Comparison of ENCODE assay signal across 16 cellular contexts in the genomic region with DNA sequence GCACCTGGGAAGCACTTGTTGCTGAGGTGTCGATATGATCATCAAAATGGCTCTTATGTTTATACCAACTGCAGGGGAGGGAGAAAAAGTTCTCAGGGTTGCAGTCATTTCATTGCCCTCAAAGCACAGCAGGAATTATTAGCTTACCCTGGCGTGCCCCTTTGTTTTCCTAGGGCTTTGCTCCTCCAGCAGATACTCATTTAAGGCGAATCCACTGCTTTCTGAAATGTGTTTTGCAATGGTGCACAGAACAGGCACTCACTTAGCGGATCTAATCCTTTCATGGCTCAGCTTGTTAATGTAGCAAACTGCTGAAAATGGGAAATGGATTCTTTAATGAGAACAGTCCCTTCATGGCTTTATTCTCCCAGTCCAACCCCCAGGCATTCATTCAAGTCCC.
DNase-seq lines count a peak whose midpoint lies in the region; TF ChIP-seq lines count a peak whose summit lies in the region.
"Had no signal": no experiment of that assay in that cellular context is flagged by ENCODE, and none has a peak within 500 bp of the region (broad histone marks: within the 10 kb centered on the region; RNA-seq: fewer than 3 reads in every experiment).

No MANE protein-coding gene starts in this region.

- 64 to 75% methylated on average over 4 of the region's 4 CpGs for WGBS in thyroid gland, 2 donors

- H3K9ac ChIP-seq in Karpas-422 (ENCODE audit: low read length): no peak overlapping the region
- no peak overlapping the region for H3K9ac ChIP-seq in iPS-20b (ENCODE audit: low read depth, low read length)
- H3K9ac ChIP-seq: SK-N-SH had no signal

- H3K9me2 ChIP-seq in Karpas-422 (replicated peaks; ENCODE audit: insufficient read depth, low read length): no peaks in the 10 kb centered on the region
- H3K9me2 ChIP-seq: SK-N-SH had no signal

- TF ChIP-seq CTCF in thyroid gland (IDR thresholded peaks at IDR 0.05): no peak

- H3K4me2 ChIP-seq in Karpas-422 (ENCODE audit: low read depth, low read length, poor library complexity, severe bottlenecking): no peak overlapping the region
- H3K4me2 ChIP-seq: SK-N-SH had no signal

- DNase-seq in NCI-H2107 (lab: John Stamatoyannopoulos, UW): peak; percentile 48
- DNase-seq in NCI-H2107 treated with DMSO at 0.1 percent for 48 hours (lab: John Stamatoyannopoulos, UW; ENCODE audit: unreplicated experiment): no peak
- DNase-seq in Karpas-422: no peak
- peak; percentile 60 for DNase-seq in NCI-H345 treated with DMSO at 0.1 percent for 48 hours (lab: John Stamatoyannopoulos, UW; ENCODE audit: unreplicated experiment)
- no peak for DNase-seq in SKM-1 (lab: John Stamatoyannopoulos, UW; ENCODE audit: unreplicated experiment)
- no peak for DNase-seq in NCI-H524 treated with DMSO at 0.1 percent for 48 hours (lab: John Stamatoyannopoulos, UW)
- no peak for DNase-seq in thyroid gland
- DNase-seq: DMS53, KBM-7, NCI-H1048, NCI-H2029, NCI-H524, SK-N-SH had no signal

- no peaks in the 10 kb centered on the region for H4K20me1 ChIP-seq in Karpas-422 (ENCODE audit: insufficient read depth, low read depth, low read length)

- intact Hi-C loops in thyroid gland (cut with DNase I): no loop called here

- H3K4me3 ChIP-seq in Karpas-422 (ENCODE audit: low read length): no peak overlapping the region
- H3K4me3 ChIP-seq in iPS-20b (ENCODE audit: low read length): peak overlapping the region; percentile 45; the same call in 1 of the 2 replicates
- no peak overlapping the region for H3K4me3 ChIP-seq in thyroid gland (replicated peaks in 1 of 3)
- H3K4me3 ChIP-seq: GM12878 had no signal

- H3K36me3 ChIP-seq in Karpas-422 (ENCODE audit: insufficient read depth, low read length) (no peaks in the 10 kb centered on the region), iPS-20b (ENCODE audit: insufficient read depth, low read depth, low read length) (no peaks in the 10 kb centered on the region), thyroid gland (no peaks in the 10 kb centered on the region)

- no peaks in the 10 kb centered on the region for H3K79me2 ChIP-seq in Karpas-422 (ENCODE audit: low read length)

- H3K9me3 ChIP-seq in Karpas-422 (ENCODE audit: low read length): no peaks in the 10 kb centered on the region
- no peaks in the 10 kb centered on the region for H3K9me3 ChIP-seq in iPS-20b (ENCODE audit: insufficient read depth, low read depth, low read length)
- no peaks in the 10 kb centered on the region for H3K9me3 ChIP-seq in thyroid gland
- H3K9me3 ChIP-seq: SK-N-SH had no signal

- peak overlapping the region; percentile 43; the same call in 1 of the 2 replicates for H2AFZ ChIP-seq in Karpas-422 (ENCODE audit: low read length)

- H3K27ac ChIP-seq in Karpas-422 (ENCODE audit: low read length) (no peak overlapping the region), iPS-20b (ENCODE audit: low read length) (no peak overlapping the region), thyroid gland (peak overlapping the region in 1 of 3 donors; percentile 4)
- H3K27ac ChIP-seq: C4-2B had no signal

- H3K27me3 ChIP-seq in Karpas-422 (ENCODE audit: low read length) (no peaks in the 10 kb centered on the region), iPS-20b (ENCODE audit: insufficient read depth, low read length) (peaks cover 96% of the 10 kb centered on the region), thyroid gland (no peaks in the 10 kb centered on the region)

- no peak for TF ChIP-seq POLR2A in thyroid gland (IDR thresholded peaks at IDR 0.05)

- peaks cover 28% of the 10 kb centered on the region for H3K4me1 ChIP-seq in Karpas-422 (ENCODE audit: low read length)
- peaks cover 30% of the 10 kb centered on the region for H3K4me1 ChIP-seq in iPS-20b (ENCODE audit: insufficient read depth, low read length)
- H3K4me1 ChIP-seq in thyroid gland: peaks cover 15 to 16% of the 10 kb centered on the region in 2 donors

Comparison
In these comparisons a context has a peak if more than half of its experiments do, and no peak if none do; other contexts are left out.
1. DNase-seq: peak in NCI-H2107 (single experiment) and NCI-H345 treated with DMSO at 0.1 percent for 48 hours (single experiment); none in NCI-H2107 treated with DMSO at 0.1 percent for 48 hours (single experiment), Karpas-422 (single experiment), SKM-1 (single experiment), NCI-H524 treated with DMSO at 0.1 percent for 48 hours (single experiment) and thyroid gland (0 of 2).